ENCODE assay signal across 18 cellular contexts in genomic region chr18:62809900-62810299, GRCh38.
"Had no signal": no experiment of that assay in that cellular context is flagged by ENCODE, and none has a peak within 500 bp of the region (broad histone marks: within the 10 kb centered on the region; RNA-seq: fewer than 3 reads in every experiment).

No MANE protein-coding gene starts in this region.

- H3K36me3 ChIP-seq: colonic mucosa, neutrophil, suprapubic skin, thyroid gland, uterus had no signal

- H3K27ac ChIP-seq: colonic mucosa, neutrophil, psoas muscle, suprapubic skin, uterus had no signal

- H3K4me1 ChIP-seq: psoas muscle had no signal

- DNase-seq: cerebellar nuclear complex; colonic mucosa; effector CD4-positive, alpha-beta T cell; endodermal cell; foreskin fibroblast; immature natural killer cell; left ventricle myocardium superior; mucosa of descending colon; naive thymus-derived CD8-positive, alpha-beta T cell; psoas muscle; retina; stimulated activated naive CD4-positive, alpha-beta T cell treated with Interleukin-2 at 50 U/mL for 16 hours; uterus had no signal

- H3K4me3 ChIP-seq: colonic mucosa, mucosa of descending colon, psoas muscle, suprapubic skin, thyroid gland, uterus had no signal

- FAIRE-seq: keratinocyte had no signal

- ATAC-seq: left ventricle myocardium superior; mucosa of descending colon; naive thymus-derived CD8-positive, alpha-beta T cell; psoas muscle; sciatic nerve had no signal

- H3K27me3 ChIP-seq: colonic mucosa, neutrophil, suprapubic skin, thyroid gland, uterus had no signal

- H3K9me3 ChIP-seq: colonic mucosa, mucosa of descending colon, neutrophil, psoas muscle, suprapubic skin, thyroid gland, uterus had no signal
